In genomic region chr7:151400626-151401315, GRCh38 we compare ENCODE assay signal across 12 cellular contexts. TPM values are rescaled to one million over a fixed set of nuclear protein-coding genes. Genes with fewer than 3 reads are reported as not detected.
DNase-seq lines count a peak whose midpoint lies in the region; ATAC-seq, FAIRE-seq and TF ChIP-seq lines count a peak whose summit lies in the region.
"Had no signal": no experiment of that assay in that cellular context is flagged by ENCODE, and none has a peak within 500 bp of the region (broad histone marks: within the 10 kb centered on the region; RNA-seq: fewer than 3 reads in every experiment).

No MANE protein-coding gene starts in this region.

- no peak overlapping the region for H3K56ac ChIP-seq in H1 (replicated peaks; ENCODE audit: insufficient read length, low read depth, low read length)

- CTCF ChIA-PET in H1 (lab: Charles Lee; ENCODE audit: partially characterized antibody): interaction anchor here (0.7 to 6.6 kb wide), 7 partner anchors 13 to 358 kb away, joined by 3 to 32 read pairs (median 3); partner anchors contain the start of gene CRYGN

- in situ Hi-C loops in KBM-7 (cut with MboI; ENCODE audit: low pct_unique_long_range_greater_than_20kb, low sequenced_read_pairs): no loop called here

- H2BK120ac ChIP-seq in H1 (replicated peaks; ENCODE audit: low read depth, low read length): no peak overlapping the region

- H2BK12ac ChIP-seq in H1 (ENCODE audit: low read depth, low read length): no peak overlapping the region

- no peak overlapping the region for H2AK5ac ChIP-seq in H1 (ENCODE audit: low read depth, low read length)

- WGBS in H1 (ENCODE audit: extremely low coverage in 1 of 2, insufficient coverage in 1 of 2, insufficient read length in 1 of 2, insufficient replicate concordance in 2 of 2, low coverage in 1 of 2, low lambda C conversion rate in 2 of 2, missing lambda C conversion rate in 1 of 2), 2 experiments: 70% methylated on average over 14 of the region's 14 CpGs; no CpG with 5 or more reads in 1 of the 2 experiments

- no peak for TF ChIP-seq CTCF in GM06990 (IDR thresholded peaks at IDR 0.05; ENCODE audit: insufficient read depth, low read length, poor library complexity, severe bottlenecking)
- peak in 1 of 3 experiments; percentile 10; a peak in 1 of 4 replicates for TF ChIP-seq CTCF in H1 (IDR thresholded peaks at IDR 0.05; ENCODE audit: control extremely low read depth in 1 of 3, insufficient read depth in 1 of 3, low read depth in 1 of 3, low read length in 3 of 3)

- ATAC-seq in GM19467 (IDR thresholded peaks at IDR 0.05; ENCODE audit: unreplicated experiment) (peak; percentile 66), HG03108 (IDR thresholded peaks at IDR 0.05; ENCODE audit: unreplicated experiment) (peak; percentile 58)

- H3K4me1 ChIP-seq in H1 (replicated peaks in 1 of 4; ENCODE audit: control insufficient read depth in 3 of 4, insufficient read depth in 4 of 4, low read length in 3 of 4): peaks cover 0 to 14% (median 9%) of the 10 kb centered on the region in 4 experiments; a peak in 6 of 7 replicates
- H3K4me1 ChIP-seq: Caco-2 had no signal

- no peak overlapping the region for H4K8ac ChIP-seq in H1 (ENCODE audit: extremely low read depth, insufficient read depth, low read length)

- H2BK15ac ChIP-seq in H1 (ENCODE audit: low read length): no peak overlapping the region

- H4K20me1 ChIP-seq in H1 (replicated peaks in 1 of 2; ENCODE audit: control insufficient read depth in 1 of 2, insufficient read depth in 2 of 2, low read length in 2 of 2): peaks cover 0 to 5% of the 10 kb centered on the region in 2 experiments

- 0 out of 3 replicates have a peak, but pooled peaks of 1 of the 2 experiments have one; percentile 11 for TF ChIP-seq EP300 in H1 (IDR thresholded peaks at IDR 0.05; ENCODE audit: borderline replicate concordance in 1 of 2, low read depth in 2 of 2, low read length in 2 of 2)

- H2AFZ ChIP-seq in H1 (ENCODE audit: low read length): no peak overlapping the region

- H3K79me2 ChIP-seq in H1 (ENCODE audit: control insufficient read depth in 1 of 2, insufficient read depth in 2 of 2, low read length in 2 of 2): no peaks in the 10 kb centered on the region

- no peak overlapping the region for H4K5ac ChIP-seq in H1 (ENCODE audit: insufficient read length, low read depth, low read length)

- no peak overlapping the region for H3K4ac ChIP-seq in H1 (replicated peaks; ENCODE audit: insufficient read length, low read depth, low read length)

- TF ChIP-seq POLR2A in H1 (IDR thresholded peaks at IDR 0.05; ENCODE audit: control extremely low read depth in 1 of 2, low read depth in 2 of 2, low read length in 2 of 2): no peak

- no peaks in the 10 kb centered on the region for H3K9me3 ChIP-seq in H1 (ENCODE audit: insufficient read depth in 2 of 2, low read depth in 1 of 2, low read length in 1 of 2)
- H3K9me3 ChIP-seq: Caco-2 had no signal

- H3K36me3 ChIP-seq in GM06990 (ENCODE audit: control insufficient read depth, insufficient read depth, low read length) (no peaks in the 10 kb centered on the region), H1 (ENCODE audit: control insufficient read depth in 2 of 4, insufficient read depth in 4 of 4, low read length in 3 of 4) (peaks cover 0 to 7% (median 1%) of the 10 kb centered on the region in 4 experiments; a peak in 2 of 8 replicates)

- peaks cover 7% of the 10 kb centered on the region; the same call in 1 of the 2 replicates for H3K23me2 ChIP-seq in H1 (ENCODE audit: low read depth, low read length)

- TF ChIP-seq RAD21 in H1 (IDR thresholded peaks at IDR 0.05 in 1 of 2, conservative IDR thresholded peaks at IDR 0.05 in 1 of 2; ENCODE audit: low read depth in 2 of 2, low read length in 2 of 2): no peak

- DNase-seq in GM06990 (ENCODE audit: extremely low read depth, insufficient read length) (peak; percentile 63), H1 (ENCODE audit: low read depth in 1 of 2, low spot score in 2 of 2) (no peak), KBM-7 (no peak), Kasumi-1 (lab: John Stamatoyannopoulos, UW) (no peak), dermis blood vessel endothelial cell (no peak)
- DNase-seq in central memory CD4-positive, alpha-beta T cell: no peak
- DNase-seq: activated T-cell treated with anti-CD3 and anti-CD28 coated beads, Interleukin-2, amount 50 U/mL, for 24 hours; Caco-2 had no signal

- H4K91ac ChIP-seq in H1 (replicated peaks; ENCODE audit: insufficient read length, low read length): no peak overlapping the region

- H3K4me3 ChIP-seq in GM06990 (replicated peaks; ENCODE audit: low read depth, low read length): no peak overlapping the region
- H3K4me3 ChIP-seq in H1 (ENCODE audit: extremely low read depth in 1 of 4, insufficient read depth in 2 of 4, low read depth in 3 of 4, low read length in 4 of 4): no peak overlapping the region

- POLR2A ChIA-PET in H1 (lab: Charles Lee; ENCODE audit: partially characterized antibody): interaction anchor here (0.7 to 1.2 kb wide), 2 partner anchors 16 to 40 kb away, joined by 3 to 4 read pairs; no protein-coding TSS in a partner anchor

- no peak overlapping the region for H3K9ac ChIP-seq in H1 (replicated peaks in 1 of 4; ENCODE audit: extremely low read depth in 1 of 4, low read depth in 3 of 4, low read length in 3 of 4)

- H2BK20ac ChIP-seq in H1 (ENCODE audit: low read length): 0 out of 2 replicates have a peak overlapping the region, but pooled peaks have one; percentile 80

- H3K23ac ChIP-seq in H1 (ENCODE audit: insufficient read length): no peak overlapping the region

- no peak for FAIRE-seq in H1 (lab: Jason Lieb, UNC)

- H3K18ac ChIP-seq in H1 (ENCODE audit: extremely low read depth, low read length): 0 out of 2 replicates have a peak overlapping the region, but pooled peaks have one; percentile 53

- H3K14ac ChIP-seq in H1 (ENCODE audit: insufficient read length): no peak overlapping the region

- no peak overlapping the region for H3K27ac ChIP-seq in H1 (ENCODE audit: low read depth, low read length)

- H2BK5ac ChIP-seq in H1 (ENCODE audit: low read depth, low read length): no peak overlapping the region

- H3K79me1 ChIP-seq in H1 (ENCODE audit: low read depth, low read length): no peaks in the 10 kb centered on the region

- no peak overlapping the region for H3K4me2 ChIP-seq in H1 (ENCODE audit: insufficient read depth in 1 of 2, low read depth in 2 of 2, low read length in 2 of 2)

- H3K27me3 ChIP-seq in GM06990 (replicated peaks; ENCODE audit: control insufficient read depth, insufficient read depth, low read length): no peaks in the 10 kb centered on the region; the same call in 1 of the 2 replicates
- H3K27me3 ChIP-seq in H1 (replicated peaks in 1 of 4; ENCODE audit: control insufficient read depth in 3 of 4, extremely low read depth in 1 of 4, insufficient read depth in 3 of 4, low read length in 3 of 4): no peaks in the 10 kb centered on the region

RNA-seq across cellular contexts. Expression of gene WDR86, which starts 9.1 kb away (rescaled TPM):
- total RNA-seq in H1 (2021; fragmentation: NEBNext Ultra II Directional; extraction: Animal tissue kit (Norgen Biotek cat#: 25700)): 14.9 and 15.8 TPM in 2 replicates
- polyA plus RNA-seq in H1 (2011; rRNA removed): 12.7 and 22.1 TPM in 2 replicates
- 16.7 TPM for polyA plus RNA-seq in H1 (2011; cell fraction: cytosol; rRNA removed)
- polyA plus RNA-seq in H1 (2011; cell fraction: nucleus; rRNA removed): 81.5 TPM
- 7.7 to 11.9 TPM (median 10.0 TPM) in 4 replicates for polyA plus RNA-seq in H1 (2012, experiment 1 of 2)
- 5.0 TPM for polyA plus RNA-seq in H1 (2012, experiment 2 of 2)
- polyA plus RNA-seq in H1 (2013, experiment 1 of 2): 7.4 TPM
- 7.4 TPM for polyA plus RNA-seq in H1 (2013, experiment 2 of 2)
- polyA minus RNA-seq in H1 (2011; rRNA and poly(A)+ RNA removed): 12.4 and 18.2 TPM in 2 replicates
- polyA minus RNA-seq in H1 (2011; cell fraction: cytosol; rRNA and poly(A)+ RNA removed): 10.6 TPM
- polyA minus RNA-seq in H1 (2011; cell fraction: nucleus; rRNA and poly(A)+ RNA removed): 30.4 TPM
- total RNA-seq in dermis blood vessel endothelial cell: not detected in 2 replicates
- total RNA-seq: MCF 10A, SK-MEL-5 had no signal

RNA-seq across cellular contexts. Expression of gene CRYGN, which starts 39.2 kb away (rescaled TPM):
- total RNA-seq in H1 (2021; fragmentation: NEBNext Ultra II Directional; extraction: Animal tissue kit (Norgen Biotek cat#: 25700)): 1.0 and 1.6 TPM in 2 replicates
- 0.98 and 1.3 TPM in 2 replicates for polyA plus RNA-seq in H1 (2011; rRNA removed)
- polyA plus RNA-seq in H1 (2011; cell fraction: cytosol; rRNA removed): 0.81 TPM
- polyA plus RNA-seq in H1 (2011; cell fraction: nucleus; rRNA removed): 4.0 TPM
- polyA plus RNA-seq in H1 (2012, experiment 1 of 2): 0.43 to 1.7 TPM (median 1.5 TPM) in 4 replicates
- 0.07 TPM for polyA plus RNA-seq in H1 (2012, experiment 2 of 2)
- 0.57 TPM for polyA plus RNA-seq in H1 (2013, experiment 1 of 2)
- 0.42 TPM for polyA plus RNA-seq in H1 (2013, experiment 2 of 2)
- 0.80 and 2.0 TPM in 2 replicates for polyA minus RNA-seq in H1 (2011; rRNA and poly(A)+ RNA removed)
- not detected for polyA minus RNA-seq in H1 (2011; cell fraction: cytosol; rRNA and poly(A)+ RNA removed)
- 2.5 TPM for polyA minus RNA-seq in H1 (2011; cell fraction: nucleus; rRNA and poly(A)+ RNA removed)
- not detected in 2 replicates for total RNA-seq in dermis blood vessel endothelial cell
- total RNA-seq: Caco-2, MCF 10A, SK-MEL-5 had no signal

RNA-seq across cellular contexts. Expression of gene NUB1, which starts 59.2 kb away (rescaled TPM):
- total RNA-seq in H1 (2021; fragmentation: NEBNext Ultra II Directional; extraction: Animal tissue kit (Norgen Biotek cat#: 25700)): 37.7 and 43.5 TPM in 2 replicates
- 20.5 and 22.1 TPM in 2 replicates for polyA plus RNA-seq in H1 (2011; rRNA removed)
- 26.7 TPM for polyA plus RNA-seq in H1 (2011; cell fraction: cytosol; rRNA removed)
- 28.6 TPM for polyA plus RNA-seq in H1 (2011; cell fraction: nucleus; rRNA removed)
- 26.1 to 56.9 TPM (median 28.7 TPM) in 4 replicates for polyA plus RNA-seq in H1 (2012, experiment 1 of 2)
- polyA plus RNA-seq in H1 (2012, experiment 2 of 2): 8.2 TPM
- polyA plus RNA-seq in H1 (2013, experiment 1 of 2): 42.6 TPM
- 43.8 TPM for polyA plus RNA-seq in H1 (2013, experiment 2 of 2)
- 21.8 and 23.6 TPM in 2 replicates for polyA minus RNA-seq in H1 (2011; rRNA and poly(A)+ RNA removed)
- 16.0 TPM for polyA minus RNA-seq in H1 (2011; cell fraction: cytosol; rRNA and poly(A)+ RNA removed)
- polyA minus RNA-seq in H1 (2011; cell fraction: nucleus; rRNA and poly(A)+ RNA removed): 21.4 TPM
- 45.4 and 54.2 TPM in 2 replicates for total RNA-seq in dermis blood vessel endothelial cell

Comparison
In these comparisons a context has a peak if more than half of its experiments do, and no peak if none do; other contexts are left out.
1. RNA of gene WDR86, which starts 9.1 kb away (total RNA-seq): 14.9 to 15.8 TPM in H1; not detected in dermis blood vessel endothelial cell; every median in the first group is over 10 times any median in the second.